In the genomic region with DNA sequence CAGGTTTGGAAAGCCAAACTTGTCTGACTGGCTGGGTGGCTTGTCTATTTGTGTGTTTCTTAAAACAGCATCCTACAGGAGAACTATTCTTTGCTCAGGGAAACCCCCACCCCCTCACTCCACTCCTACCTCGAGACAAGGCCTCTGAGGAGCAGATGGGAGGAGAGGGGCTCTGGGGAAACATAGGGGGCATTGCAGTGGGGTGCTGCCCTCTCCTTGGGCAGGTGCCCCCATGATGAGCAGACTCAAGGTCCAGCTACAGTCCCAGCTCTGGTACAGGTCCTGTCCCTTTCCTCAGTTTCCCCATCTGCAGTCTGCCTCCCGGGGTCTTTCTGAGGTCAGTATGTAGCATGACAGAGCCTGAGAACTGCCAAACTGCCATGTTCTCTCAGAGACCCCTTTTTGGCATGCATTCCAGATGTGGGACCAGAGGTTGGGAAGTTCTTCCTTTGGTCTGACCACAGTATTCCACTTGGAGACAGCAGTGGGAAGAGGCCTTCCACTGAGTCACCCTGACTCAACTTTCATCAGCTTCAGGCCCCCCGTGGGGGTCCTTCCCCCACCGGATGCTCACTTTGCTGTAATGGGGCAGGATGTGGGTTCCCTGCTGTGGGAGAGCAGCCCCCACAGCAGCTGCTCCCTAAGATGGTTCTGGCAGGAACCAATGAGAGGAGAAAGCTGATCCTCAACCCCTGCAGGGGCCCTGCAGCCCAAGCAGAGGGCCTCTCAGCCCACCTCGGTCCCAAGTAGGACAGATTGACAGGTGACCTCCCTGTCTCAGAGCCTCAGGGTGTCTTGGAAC, we compare ENCODE assay signal across 9 cellular contexts. TPM values are rescaled to one million over a fixed set of nuclear protein-coding genes. Genes with fewer than 3 reads are reported as not detected.
DNase-seq lines count a peak whose midpoint lies in the region; ATAC-seq and TF ChIP-seq lines count a peak whose summit lies in the region.
"Had no signal": no experiment of that assay in that cellular context is flagged by ENCODE, and none has a peak within 500 bp of the region (broad histone marks: within the 10 kb centered on the region; RNA-seq: fewer than 3 reads in every experiment).

No MANE protein-coding gene starts in this region.

- H3K4me3 ChIP-seq in NB4 (ENCODE audit: low read depth, low read length), result no peak overlapping the region
- no peak overlapping the region for H3K4me3 ChIP-seq in smooth muscle cell
- H3K4me3 ChIP-seq in vagina, result no peak overlapping the region

- H3K4me3 Mint-ChIP-seq in activated naive CD4-positive, alpha-beta T cell treated with anti-CD3 and anti-CD28 coated beads, Interleukin-2, amount 50 U/mL, for 24 hours, result peak overlapping the region; percentile 60

- H3K9me3 ChIP-seq in smooth muscle cell (replicated peaks; ENCODE audit: low read depth) (no peaks in the 10 kb centered on the region), vagina (no peaks in the 10 kb centered on the region)
- H3K9me3 ChIP-seq: neutrophil had no signal

- DNase-seq in GM03348 (ENCODE audit: low spot score) (peak; percentile 67), NB4 (ENCODE audit: low read depth) (peak; percentile 94), smooth muscle cell (lab: John Stamatoyannopoulos, UW; ENCODE audit: unreplicated experiment) (no peak), vagina (ENCODE audit: extremely low spot score in 2 of 2) (no peak), SK-N-DZ (ENCODE audit: low spot score) (no peak), NCI-H1417 (lab: John Stamatoyannopoulos, UW) (no peak)

- H3K4me1 ChIP-seq in smooth muscle cell (ENCODE audit: low read depth), result peaks cover 18% of the 10 kb centered on the region
- H3K4me1 ChIP-seq in vagina, result no peaks in the 10 kb centered on the region

- H3K9me3 Mint-ChIP-seq in activated naive CD4-positive, alpha-beta T cell treated with anti-CD3 and anti-CD28 coated beads, Interleukin-2, amount 50 U/mL, for 24 hours, result no peaks in the 10 kb centered on the region

- H3K4me1 Mint-ChIP-seq in activated naive CD4-positive, alpha-beta T cell treated with anti-CD3 and anti-CD28 coated beads, Interleukin-2, amount 50 U/mL, for 24 hours, result peaks cover 93% of the 10 kb centered on the region

- H3K27ac Mint-ChIP-seq in activated naive CD4-positive, alpha-beta T cell treated with anti-CD3 and anti-CD28 coated beads, Interleukin-2, amount 50 U/mL, for 24 hours, result peak overlapping the region; percentile 79

- no peaks in the 10 kb centered on the region for H4K20me1 ChIP-seq in smooth muscle cell (ENCODE audit: low read depth)

- no peaks in the 10 kb centered on the region for H3K36me3 Mint-ChIP-seq in activated naive CD4-positive, alpha-beta T cell treated with anti-CD3 and anti-CD28 coated beads, Interleukin-2, amount 50 U/mL, for 24 hours

- TF ChIP-seq POLR2A in NB4 (IDR thresholded peaks at IDR 0.05; ENCODE audit: extremely low read depth, insufficient read length), result no peak
- no peak for TF ChIP-seq POLR2A in vagina (IDR thresholded peaks at IDR 0.05)

- H3K36me3 ChIP-seq in smooth muscle cell (ENCODE audit: low read depth) (no peaks in the 10 kb centered on the region), vagina (no peaks in the 10 kb centered on the region)
- H3K36me3 ChIP-seq: neutrophil had no signal

- H3K27ac ChIP-seq in smooth muscle cell (ENCODE audit: low read depth), result peak overlapping the region; percentile 43
- no peak overlapping the region for H3K27ac ChIP-seq in vagina
- H3K27ac ChIP-seq: neutrophil had no signal

- no peaks in the 10 kb centered on the region for H3K79me2 ChIP-seq in smooth muscle cell (ENCODE audit: low read depth)

- intact Hi-C loops in vagina (cut with DNase I), result no loop called here

- H3K9ac ChIP-seq in smooth muscle cell (ENCODE audit: low read depth), result peak overlapping the region; percentile 61

- H3K4me2 ChIP-seq in smooth muscle cell, result peak overlapping the region; percentile 61

- TF ChIP-seq CTCF in NB4 (IDR thresholded peaks at IDR 0.05; ENCODE audit: low read depth, low read length) (no peak), smooth muscle cell (IDR thresholded peaks at IDR 0.05; ENCODE audit: borderline replicate concordance, insufficient read depth, poor library complexity, severe bottlenecking) (no peak), vagina (IDR thresholded peaks at IDR 0.05) (no peak)

- H2AFZ ChIP-seq in smooth muscle cell (ENCODE audit: low read depth), result no peak overlapping the region

- ATAC-seq in GM21737 (IDR thresholded peaks at IDR 0.05; ENCODE audit: unreplicated experiment), result no peak

- no peaks in the 10 kb centered on the region for H3K27me3 ChIP-seq in smooth muscle cell (ENCODE audit: low read depth)
- no peaks in the 10 kb centered on the region for H3K27me3 ChIP-seq in vagina

- H3K27me3 Mint-ChIP-seq in activated naive CD4-positive, alpha-beta T cell treated with anti-CD3 and anti-CD28 coated beads, Interleukin-2, amount 50 U/mL, for 24 hours, result no peaks in the 10 kb centered on the region

- H3F3A ChIP-seq in smooth muscle cell (ENCODE audit: low read depth), result no peaks in the 10 kb centered on the region

- WGBS in smooth muscle cell (ENCODE audit: low lambda C conversion rate), result 44% methylated on average over 5 of the region's 5 CpGs

RNA-seq across cellular contexts. Expression of a gene that starts 32.3 kb away (rescaled TPM):
- total RNA-seq in smooth muscle cell (2.2 and 6.6 TPM in 2 replicates), vagina (8.8 TPM)
- polyA plus RNA-seq in smooth muscle cell, result 3.5 and 5.1 TPM in 2 replicates
- polyA plus RNA-seq in SK-N-DZ (2014; cell fraction: cytosol; rRNA removed), result not detected in 2 replicates
- not detected in 2 replicates for polyA plus RNA-seq in SK-N-DZ (2014; cell fraction: nucleus; rRNA removed)

RNA-seq across cellular contexts. Expression of a gene that starts 34.0 kb away (rescaled TPM):
- total RNA-seq in smooth muscle cell, result 33.7 and 44.5 TPM in 2 replicates
- 9.3 and 14.9 TPM in 2 replicates for polyA plus RNA-seq in smooth muscle cell
- total RNA-seq in vagina, result 3.9 TPM
- 5.7 and 6.6 TPM in 2 replicates for polyA plus RNA-seq in SK-N-DZ (2014; cell fraction: cytosol; rRNA removed)
- polyA plus RNA-seq in SK-N-DZ (2014; cell fraction: nucleus; rRNA removed), result 8.0 and 10.3 TPM in 2 replicates

Comparison
In these comparisons a context has a peak if more than half of its experiments do, and no peak if none do; other contexts are left out.
1. DNase-seq: peak in GM03348 (single experiment) and NB4 (single experiment); none in smooth muscle cell (single experiment), vagina (0 of 2), SK-N-DZ (single experiment) and NCI-H1417 (0 of 3).